15 cellular contexts compared by ENCODE assay signal in genomic region chr17:74485012-74485743, GRCh38. TPM values are rescaled to one million over a fixed set of nuclear protein-coding genes. Genes with fewer than 3 reads are reported as not detected.
"Had no signal": no experiment of that assay in that cellular context is flagged by ENCODE, and none has a peak within 500 bp of the region (broad histone marks: within the 10 kb centered on the region; RNA-seq: fewer than 3 reads in every experiment).

No MANE protein-coding gene starts in this region.

- H3K9me3 ChIP-seq: prostate gland, sigmoid colon, uterus had no signal

- H3K4me3 ChIP-seq: prostate gland, sigmoid colon, uterus had no signal

- ATAC-seq: activated CD8-positive, alpha-beta T cell treated with anti-CD3 and anti-CD28 coated beads, Interleukin-2, amount 10 ng/mL, durations not matched to agents 7 days and 5 days; left cardiac atrium; stimulated activated naive CD8-positive, alpha-beta T cell treated with anti-CD3 and anti-CD28 coated beads, Interleukin-15, amount 100 ng/mL, for 72 hours had no signal

- H3K36me3 ChIP-seq: prostate gland, sigmoid colon, uterus had no signal

- H3K27me3 ChIP-seq: uterus had no signal

- DNase-seq: activated CD4-positive, alpha-beta T cell treated with anti-CD3 and anti-CD28 coated beads for 4 hours; activated CD8-positive, alpha-beta T cell treated with anti-CD3 and anti-CD28 coated beads, Interleukin-2, amount 10 ng/mL, durations not matched to agents 7 days and 5 days; activated naive CD4-positive, alpha-beta T cell treated with anti-CD3 and anti-CD28 coated beads, Interleukin-2, amount 50 U/mL, for 16 hours; caudate nucleus; cortex of kidney; effector CD8-positive, alpha-beta T cell; left cardiac atrium; mammary epithelial cell; sigmoid colon; stimulated activated CD4-positive, alpha-beta T cell treated with anti-CD3 and anti-CD28 coated beads, Interleukin-2, amount 100 ng/mL, for 48 hours; stimulated activated naive CD8-positive, alpha-beta T cell treated with anti-CD3 and anti-CD28 coated beads, Interleukin-15, amount 100 ng/mL, for 72 hours; T-helper 1 cell; uterus had no signal

RNA-seq across cellular contexts. Expression of gene CD300A, which starts 18.7 kb away (rescaled TPM):
- total RNA-seq: epithelial cell of proximal tubule, mammary epithelial cell had no signal

RNA-seq across cellular contexts. Expression of gene CD300LB, which starts 46.1 kb away (rescaled TPM):
- total RNA-seq: activated CD8-positive, alpha-beta T cell treated with anti-CD3 and anti-CD28 coated beads, Interleukin-2, amount 10 ng/mL, durations not matched to agents 7 days and 5 days; epithelial cell of proximal tubule; mammary epithelial cell had no signal
